20 cellular contexts compared by ENCODE assay signal in genomic region chr16:30711712-30712111, GRCh38. TPM values are rescaled to one million over a fixed set of nuclear protein-coding genes. Genes with fewer than 3 reads are reported as not detected.
DNase-seq lines count a peak whose midpoint lies in the region; ATAC-seq, FAIRE-seq and TF ChIP-seq lines count a peak whose summit lies in the region.
"Had no signal": no experiment of that assay in that cellular context is flagged by ENCODE, and none has a peak within 500 bp of the region (broad histone marks: within the 10 kb centered on the region; RNA-seq: fewer than 3 reads in every experiment).

No MANE protein-coding gene starts in this region.

- H3K27ac ChIP-seq in GM23248 (peak overlapping the region; percentile 4; the same call in 1 of the 2 replicates), GM12878 (ENCODE audit: control insufficient read depth, insufficient read depth) (no peak overlapping the region), neutrophil (peak overlapping the region; percentile 93), upper lobe of left lung (no peak overlapping the region)
- H3K27ac ChIP-seq: body of pancreas, KMS-11, suprapubic skin had no signal

- H3K9me3 ChIP-seq in GM23248 (ENCODE audit: low read depth) = no peaks in the 10 kb centered on the region
- H3K9me3 ChIP-seq in GM12878 (replicated peaks; ENCODE audit: control insufficient read depth, insufficient read depth, low read length) = no peaks in the 10 kb centered on the region
- no peaks in the 10 kb centered on the region for H3K9me3 ChIP-seq in neutrophil
- H3K9me3 ChIP-seq in upper lobe of left lung = no peaks in the 10 kb centered on the region
- H3K9me3 ChIP-seq: body of pancreas, suprapubic skin had no signal

- H3K27me3 ChIP-seq in GM23248 (replicated peaks; ENCODE audit: insufficient read depth) (no peaks in the 10 kb centered on the region), GM12878 (replicated peaks in 1 of 2; ENCODE audit: control insufficient read depth in 2 of 2, insufficient read depth in 2 of 2, low read length in 1 of 2) (no peaks in the 10 kb centered on the region), neutrophil (no peaks in the 10 kb centered on the region), upper lobe of left lung (no peaks in the 10 kb centered on the region)
- H3K27me3 ChIP-seq: body of pancreas, suprapubic skin had no signal

- H3K36me3 ChIP-seq in GM23248 (ENCODE audit: low read depth) (peaks cover 87% of the 10 kb centered on the region), GM12878 (ENCODE audit: control insufficient read depth in 2 of 2, insufficient read depth in 2 of 2, low read length in 1 of 2) (peaks cover 49 to 80% of the 10 kb centered on the region in 2 experiments), neutrophil (peaks cover 84% of the 10 kb centered on the region), upper lobe of left lung (peaks cover 64 to 100% (median 94%) of the 10 kb centered on the region in 4 donors)

- CTCF ChIA-PET in activated naive CD4-positive, alpha-beta T cell treated with anti-CD3 and anti-CD28 coated beads, Interleukin-2, amount 10 ng/mL, durations not matched to agents 7 days and 5 days (lab: Charles Lee) = interaction anchor here (1.5 to 3.5 kb wide), 3 partner anchors 10 to 17 kb away, joined by 3 to 10 read pairs (median 4); no protein-coding TSS in a partner anchor
- CTCF ChIA-PET in GM12878 (lab: Yijun Ruan, JAX) = interaction anchor here (1.2 kb wide), 1 partner anchor 15 kb away, joined by 4 read pairs; no protein-coding TSS in a partner anchor

- intact Hi-C loops in GM12878 (cut with micrococcal nuclease; ENCODE audit: unreplicated experiment) = no loop called here

- H3K4me2 ChIP-seq in GM23248 (ENCODE audit: unreplicated experiment) = no peak overlapping the region
- H3K4me2 ChIP-seq in GM12878 (ENCODE audit: control insufficient read depth, insufficient read depth) = no peak overlapping the region
- H3K4me2 ChIP-seq: KMS-11 had no signal

- H3K4me3 Mint-ChIP-seq in activated naive CD4-positive, alpha-beta T cell treated with anti-CD3 and anti-CD28 coated beads, Interleukin-2, amount 10 ng/mL, durations not matched to agents 7 days and 5 days = no peak overlapping the region

- 100% methylated on average over 1 of the region's 1 CpG for WGBS in GM23248 (ENCODE audit: low coverage in 1 of 2, low lambda C conversion rate in 2 of 2, missing lambda C conversion rate in 2 of 2), 2 experiments
- WGBS in GM12878 (ENCODE audit: insufficient coverage, insufficient replicate concordance, low lambda C conversion rate, missing lambda C conversion rate) = 89% methylated on average over 1 of the region's 1 CpG
- WGBS in upper lobe of left lung, 2 donors = 88 to 93% methylated on average over 1 of the region's 1 CpG

- no peak for TF ChIP-seq CTCF in GM12878 (IDR thresholded peaks at IDR 0.05 in 2 of 3, conservative IDR thresholded peaks at IDR 0.05 in 1 of 3; ENCODE audit: control insufficient read depth in 2 of 3, extremely low read depth in 1 of 3, insufficient read depth in 1 of 3, low read depth in 3 of 3, low read length in 3 of 3)
- no peak for TF ChIP-seq CTCF in neutrophil (IDR thresholded peaks at IDR 0.05)
- no peak for TF ChIP-seq CTCF in upper lobe of left lung (IDR thresholded peaks at IDR 0.05)

- H3K9ac ChIP-seq in GM23248 (no peak overlapping the region), GM12878 (ENCODE audit: control insufficient read depth, insufficient read depth, low read length) (no peak overlapping the region)
- H3K9ac ChIP-seq: KMS-11 had no signal

- H3K27me3 Mint-ChIP-seq in activated naive CD4-positive, alpha-beta T cell treated with anti-CD3 and anti-CD28 coated beads, Interleukin-2, amount 10 ng/mL, durations not matched to agents 7 days and 5 days = no peaks in the 10 kb centered on the region

- peaks cover 7% of the 10 kb centered on the region for H4K20me1 ChIP-seq in GM23248 (ENCODE audit: insufficient read depth)
- H4K20me1 ChIP-seq in GM12878 (ENCODE audit: control insufficient read depth, insufficient read depth) = no peaks in the 10 kb centered on the region; the same call in 1 of the 2 replicates

- no peaks in the 10 kb centered on the region for H3K9me2 ChIP-seq in GM23248 (ENCODE audit: insufficient read depth)

- no peak for ATAC-seq in activated naive CD4-positive, alpha-beta T cell treated with anti-CD3 and anti-CD28 coated beads, Interleukin-2, amount 50 U/mL, for 72 hours
- ATAC-seq in GM12878 (no peak), upper lobe of left lung (ENCODE audit: low FRiP score in 2 of 2) (no peak)
- ATAC-seq: body of pancreas had no signal

- SMC1A ChIA-PET in GM12878 (lab: Charles Lee; ENCODE audit: uncharacterized antibody, unreplicated experiment) = no interaction called here

- peaks cover 85% of the 10 kb centered on the region for H3F3A ChIP-seq in GM23248 (ENCODE audit: insufficient read depth)

- peaks cover 29% of the 10 kb centered on the region for H3K4me1 Mint-ChIP-seq in activated naive CD4-positive, alpha-beta T cell treated with anti-CD3 and anti-CD28 coated beads, Interleukin-2, amount 10 ng/mL, durations not matched to agents 7 days and 5 days

- no peaks in the 10 kb centered on the region for H3K9me3 Mint-ChIP-seq in activated naive CD4-positive, alpha-beta T cell treated with anti-CD3 and anti-CD28 coated beads, Interleukin-2, amount 10 ng/mL, durations not matched to agents 7 days and 5 days
- H3K9me3 Mint-ChIP-seq in activated naive CD4-positive, alpha-beta T cell treated with anti-CD3 and anti-CD28 coated beads, Interleukin-2, amount 50 U/mL, for 72 hours = no peaks in the 10 kb centered on the region

- no peak for DNase-seq in activated naive CD4-positive, alpha-beta T cell treated with anti-CD3 and anti-CD28 coated beads, Interleukin-2, amount 10 ng/mL, durations not matched to agents 7 days and 5 days
- DNase-seq in activated naive CD4-positive, alpha-beta T cell treated with anti-CD3 and anti-CD28 coated beads, Interleukin-2, amount 50 U/mL, for 72 hours (ENCODE audit: low spot score in 2 of 2) = no peak
- DNase-seq in GM23248 = no peak
- DNase-seq in GM12878 (ENCODE audit: low read depth, low spot score) = no peak
- no peak for DNase-seq in NCI-H1092 (lab: John Stamatoyannopoulos, UW)
- no peak for DNase-seq in upper lobe of left lung
- DNase-seq in NCI-H524 (lab: John Stamatoyannopoulos, UW) = no peak
- DNase-seq: activated CD4-positive, alpha-beta T cell treated with anti-CD3 and anti-CD28 coated beads for 4 hours; body of pancreas; effector CD4-positive, alpha-beta T cell; erythroblast; GOT3; head of caudate nucleus; NCI-H146; nucleus accumbens had no signal

- H2AFZ ChIP-seq in GM23248 (no peak overlapping the region), GM12878 (ENCODE audit: control insufficient read depth, low read depth, low read length) (no peak overlapping the region)

- H3K4me3 ChIP-seq in GM23248 (no peak overlapping the region), GM12878 (no peak overlapping the region), neutrophil (ENCODE audit: low read depth in 1 of 2, low read length in 1 of 2) (no peak overlapping the region), upper lobe of left lung (no peak overlapping the region)
- H3K4me3 ChIP-seq: body of pancreas, suprapubic skin had no signal

- H3K36me3 Mint-ChIP-seq in activated naive CD4-positive, alpha-beta T cell treated with anti-CD3 and anti-CD28 coated beads, Interleukin-2, amount 10 ng/mL, durations not matched to agents 7 days and 5 days = peaks cover 78% of the 10 kb centered on the region
- peaks cover 67 to 68% of the 10 kb centered on the region in 2 donors for H3K36me3 Mint-ChIP-seq in activated naive CD4-positive, alpha-beta T cell treated with anti-CD3 and anti-CD28 coated beads, Interleukin-2, amount 50 U/mL, for 72 hours

- in situ Hi-C loops in GM23248 (cut with MboI) (no loop called here), GM12878 (cut with MboI) (no loop called here)

- H3K79me2 ChIP-seq in GM23248 (ENCODE audit: insufficient read depth) (peaks cover 40% of the 10 kb centered on the region), GM12878 (ENCODE audit: control insufficient read depth, insufficient read depth, low read length) (no peaks in the 10 kb centered on the region; the same call in 1 of the 2 replicates)

- peak overlapping the region; percentile 66 for H3K27ac Mint-ChIP-seq in activated naive CD4-positive, alpha-beta T cell treated with anti-CD3 and anti-CD28 coated beads, Interleukin-2, amount 10 ng/mL, durations not matched to agents 7 days and 5 days
- H3K27ac Mint-ChIP-seq in activated naive CD4-positive, alpha-beta T cell treated with anti-CD3 and anti-CD28 coated beads, Interleukin-2, amount 50 U/mL, for 72 hours = peak overlapping the region in 1 of 2 donors; percentile 57

- TSS peak; percentile 60 for BruUV-seq in GM12878 (replicated peaks; lab: Mats Ljungman, UMichigan)

- TF ChIP-seq EP300 in GM12878 (IDR thresholded peaks at IDR 0.05; ENCODE audit: borderline replicate concordance in 1 of 2, control insufficient read depth in 1 of 2, low read depth in 2 of 2, low read length in 2 of 2) = no peak
- no peak for TF ChIP-seq EP300 in upper lobe of left lung (IDR thresholded peaks at IDR 0.05)

- TF ChIP-seq RAD21 in GM12878 (IDR thresholded peaks at IDR 0.05; ENCODE audit: insufficient read depth, low read depth, low read length) = no peak

- RAD21 ChIA-PET in GM12878 (lab: Charles Lee; ENCODE audit: unreplicated experiment) = no interaction called here

- H3K4me1 ChIP-seq in GM23248 (ENCODE audit: insufficient read depth) (peaks cover 20% of the 10 kb centered on the region), GM12878 (ENCODE audit: control insufficient read depth, insufficient read depth, low read length) (no peaks in the 10 kb centered on the region; the same call in 1 of the 2 replicates), neutrophil (ENCODE audit: control insufficient read depth in 1 of 2, insufficient read depth in 1 of 2, low read depth in 1 of 2, low read length in 1 of 2) (peaks cover 40 to 42% of the 10 kb centered on the region in 2 experiments), upper lobe of left lung (peaks cover 3 to 16% (median 11%) of the 10 kb centered on the region in 4 donors)
- H3K4me1 ChIP-seq: body of pancreas, suprapubic skin had no signal

- TF ChIP-seq POLR2A in GM12878 (IDR thresholded peaks at IDR 0.05; ENCODE audit: low read depth, low read length) (no peak), upper lobe of left lung (IDR thresholded peaks at IDR 0.05) (no peak)

- POLR2A ChIA-PET in GM12878 (lab: Charles Lee) = no interaction called here

- no peak for FAIRE-seq in GM12878 (lab: Jason Lieb, UNC)
- FAIRE-seq: D721Med, RCC 7860 had no signal

RNA-seq across cellular contexts. Expression of gene SRCAP, which starts 12.7 kb away (rescaled TPM):
- total RNA-seq in activated naive CD4-positive, alpha-beta T cell treated with anti-CD3 and anti-CD28 coated beads, Interleukin-2, amount 50 U/mL, for 72 hours = 10 to 100 TPM; 61.6 to 76.8 TPM
- total RNA-seq in GM23248 (2014; rRNA removed; shearing (Covaris generic)) = 9.1 and 14.3 TPM in 2 replicates
- polyA plus RNA-seq in GM23248 (2016; fragmentation: Nextera tagmentation; extraction: Ambion mirVana) = 22.8 and 23.7 TPM in 2 replicates
- total RNA-seq in GM12878 (2013; cell fraction: nucleolus; rRNA removed) = 32.7 and 35.5 TPM in 2 replicates
- total RNA-seq in GM12878 (2014; rRNA removed) = 12.0 and 12.8 TPM in 2 replicates
- 3.3 and 4.0 TPM in 2 replicates for total RNA-seq in GM12878 (2014; rRNA removed; fragmentation: Illumina TruSeq; extraction: Trizol)
- total RNA-seq in GM12878 (2021) = 48.1 and 58.4 TPM in 2 replicates
- 6.8 TPM for polyA plus RNA-seq in GM12878 (2011; ENCODE audit: low read depth)
- 1.7 and 2.6 TPM in 2 replicates for polyA plus RNA-seq in GM12878 (2011; rRNA removed)
- polyA plus RNA-seq in GM12878 (2011; cell fraction: cytosol; rRNA removed) = 2.0 and 2.9 TPM in 2 replicates
- 20.1 and 27.5 TPM in 2 replicates for polyA plus RNA-seq in GM12878 (2011; cell fraction: nucleus; rRNA removed)
- 12.1 and 17.7 TPM in 2 replicates for polyA plus RNA-seq in GM12878 (2012)
- polyA plus RNA-seq in GM12878 (2014; fragmentation: Illumina TruSeq; extraction: Trizol) = 7.1 and 11.2 TPM in 2 replicates
- polyA plus RNA-seq in GM12878 (2014; fragmentation: Nextera tagmentation; extraction: Ambion mirVana) = under 1 TPM; 0.24 to 0.31 TPM
- polyA plus RNA-seq in GM12878 (2014; rRNA removed) = 12.5 and 22.3 TPM in 2 replicates
- polyA plus RNA-seq in GM12878 (2016; fragmentation: Nextera tagmentation; extraction: Ambion mirVana) = 10 to 100 TPM; 35.7 to 45.8 TPM
- polyA minus RNA-seq in GM12878 (2011; rRNA and poly(A)+ RNA removed) = 10.6 TPM in 2 replicates
- polyA minus RNA-seq in GM12878 (2011; cell fraction: cytosol; rRNA and poly(A)+ RNA removed) = 14.4 and 16.1 TPM in 2 replicates
- 12.8 and 23.9 TPM in 2 replicates for polyA minus RNA-seq in GM12878 (2011; cell fraction: nucleus; rRNA and poly(A)+ RNA removed)
- total RNA-seq in upper lobe of left lung = 100 to 1,000 TPM in 1 of 6 donors, 10 to 100 TPM in 5; 38.3 to 102 (median 66.0) TPM

RNA-seq across cellular contexts. Expression of gene PHKG2, which starts 36.5 kb away (rescaled TPM):
- 10 to 100 TPM; 32.9 to 61.9 TPM for total RNA-seq in activated naive CD4-positive, alpha-beta T cell treated with anti-CD3 and anti-CD28 coated beads, Interleukin-2, amount 50 U/mL, for 72 hours
- 12.5 and 19.9 TPM in 2 replicates for total RNA-seq in GM23248 (2014; rRNA removed; shearing (Covaris generic))
- polyA plus RNA-seq in GM23248 (2016; fragmentation: Nextera tagmentation; extraction: Ambion mirVana) (15.7 and 17.0 TPM in 2 replicates), GM12878 (2011; rRNA removed) (26.6 and 36.1 TPM in 2 replicates), GM12878 (2014; fragmentation: Illumina TruSeq; extraction: Trizol) (26.0 and 36.4 TPM in 2 replicates), GM12878 (2014; fragmentation: Nextera tagmentation; extraction: Ambion mirVana) (1 to 10 TPM; 5.2 to 8.8 TPM), GM12878 (2014; rRNA removed) (47.4 and 54.2 TPM in 2 replicates), GM12878 (2016; fragmentation: Nextera tagmentation; extraction: Ambion mirVana) (10 to 100 TPM; 47.3 to 50.1 TPM)
- total RNA-seq in GM12878 (2013; cell fraction: nucleolus; rRNA removed) = 38.4 and 43.6 TPM in 2 replicates
- total RNA-seq in GM12878 (2014; rRNA removed) (41.8 and 43.9 TPM in 2 replicates), GM12878 (2014; rRNA removed; fragmentation: Illumina TruSeq; extraction: Trizol) (18.3 and 19.7 TPM in 2 replicates), GM12878 (2021) (35.8 and 38.0 TPM in 2 replicates), upper lobe of left lung (10 to 100 TPM; 27.4 to 70.2 (median 33.5) TPM)
- 16.3 TPM for polyA plus RNA-seq in GM12878 (2011; ENCODE audit: low read depth)
- polyA plus RNA-seq in GM12878 (2011; cell fraction: cytosol; rRNA removed) = 42.5 and 54.9 TPM in 2 replicates
- 131 and 156 TPM in 2 replicates for polyA plus RNA-seq in GM12878 (2011; cell fraction: nucleus; rRNA removed)
- 26.0 and 30.1 TPM in 2 replicates for polyA plus RNA-seq in GM12878 (2012)
- 25.9 and 39.8 TPM in 2 replicates for polyA minus RNA-seq in GM12878 (2011; rRNA and poly(A)+ RNA removed)
- polyA minus RNA-seq in GM12878 (2011; cell fraction: cytosol; rRNA and poly(A)+ RNA removed) = 12.4 and 13.7 TPM in 2 replicates
- polyA minus RNA-seq in GM12878 (2011; cell fraction: nucleus; rRNA and poly(A)+ RNA removed) = 22.2 and 47.6 TPM in 2 replicates

RNA-seq across cellular contexts. Expression of gene CFAP119, which starts 50.1 kb away (rescaled TPM):
- 1 to 10 TPM; 2.6 to 3.6 TPM for total RNA-seq in activated naive CD4-positive, alpha-beta T cell treated with anti-CD3 and anti-CD28 coated beads, Interleukin-2, amount 50 U/mL, for 72 hours
- total RNA-seq in GM23248 (2014; rRNA removed; shearing (Covaris generic)) = 0.89 and 2.7 TPM in 2 replicates
- polyA plus RNA-seq in GM23248 (2016; fragmentation: Nextera tagmentation; extraction: Ambion mirVana) (4.1 and 4.6 TPM in 2 replicates), GM12878 (2011; rRNA removed) (3.4 and 3.6 TPM in 2 replicates), GM12878 (2014; fragmentation: Illumina TruSeq; extraction: Trizol) (0.52 and 4.2 TPM in 2 replicates), GM12878 (2014; fragmentation: Nextera tagmentation; extraction: Ambion mirVana) (1 to 10 TPM; 3.2 to 3.9 TPM), GM12878 (2014; rRNA removed) (9.4 and 12.9 TPM in 2 replicates), GM12878 (2016; fragmentation: Nextera tagmentation; extraction: Ambion mirVana) (1 to 10 TPM; 6.7 to 8.7 TPM)
- 3.5 and 5.5 TPM in 2 replicates for total RNA-seq in GM12878 (2013; cell fraction: nucleolus; rRNA removed)
- total RNA-seq in GM12878 (2014; rRNA removed) (4.3 and 6.2 TPM in 2 replicates), GM12878 (2014; rRNA removed; fragmentation: Illumina TruSeq; extraction: Trizol) (2.2 and 4.2 TPM in 2 replicates), GM12878 (2021) (5.8 and 7.3 TPM in 2 replicates), upper lobe of left lung (10 to 100 TPM in 4 of 6 donors, 1 to 10 TPM in 2; 6.1 to 45.1 (median 16.0) TPM)
- 3.2 TPM for polyA plus RNA-seq in GM12878 (2011; ENCODE audit: low read depth)
- 4.8 and 7.6 TPM in 2 replicates for polyA plus RNA-seq in GM12878 (2011; cell fraction: cytosol; rRNA removed)
- 29.5 and 32.9 TPM in 2 replicates for polyA plus RNA-seq in GM12878 (2011; cell fraction: nucleus; rRNA removed)
- polyA plus RNA-seq in GM12878 (2012) = 3.7 and 5.4 TPM in 2 replicates
- 1.1 and 1.6 TPM in 2 replicates for polyA minus RNA-seq in GM12878 (2011; rRNA and poly(A)+ RNA removed)
- 1.5 and 3.6 TPM in 2 replicates for polyA minus RNA-seq in GM12878 (2011; cell fraction: cytosol; rRNA and poly(A)+ RNA removed)
- polyA minus RNA-seq in GM12878 (2011; cell fraction: nucleus; rRNA and poly(A)+ RNA removed) = 3.9 and 5.3 TPM in 2 replicates

RNA-seq across cellular contexts. Expression of gene RNF40, which starts 50.4 kb away (rescaled TPM):
- 10 to 100 TPM; 68.9 to 74.4 TPM for total RNA-seq in activated naive CD4-positive, alpha-beta T cell treated with anti-CD3 and anti-CD28 coated beads, Interleukin-2, amount 50 U/mL, for 72 hours
- total RNA-seq in GM23248 (2014; rRNA removed; shearing (Covaris generic)) = 97.9 and 99.0 TPM in 2 replicates
- 71.2 and 71.5 TPM in 2 replicates for polyA plus RNA-seq in GM23248 (2016; fragmentation: Nextera tagmentation; extraction: Ambion mirVana)
- total RNA-seq in GM12878 (2013; cell fraction: nucleolus; rRNA removed) = 82.9 and 87.4 TPM in 2 replicates
- 59.0 and 61.7 TPM in 2 replicates for total RNA-seq in GM12878 (2014; rRNA removed)
- 32.7 and 40.7 TPM in 2 replicates for total RNA-seq in GM12878 (2014; rRNA removed; fragmentation: Illumina TruSeq; extraction: Trizol)
- total RNA-seq in GM12878 (2021) = 76.8 and 84.7 TPM in 2 replicates
- polyA plus RNA-seq in GM12878 (2011; ENCODE audit: low read depth) = 21.7 TPM
- 38.0 and 64.5 TPM in 2 replicates for polyA plus RNA-seq in GM12878 (2011; rRNA removed)
- polyA plus RNA-seq in GM12878 (2011; cell fraction: cytosol; rRNA removed) = 46.3 and 55.2 TPM in 2 replicates
- polyA plus RNA-seq in GM12878 (2011; cell fraction: nucleus; rRNA removed) = 89.1 and 96.4 TPM in 2 replicates
- 38.1 and 38.2 TPM in 2 replicates for polyA plus RNA-seq in GM12878 (2012)
- 55.1 and 57.7 TPM in 2 replicates for polyA plus RNA-seq in GM12878 (2014; fragmentation: Illumina TruSeq; extraction: Trizol)
- 1 to 10 TPM; 3.7 to 8.0 TPM for polyA plus RNA-seq in GM12878 (2014; fragmentation: Nextera tagmentation; extraction: Ambion mirVana)
- 43.2 and 55.6 TPM in 2 replicates for polyA plus RNA-seq in GM12878 (2014; rRNA removed)
- 10 to 100 TPM; 93.2 to 97.6 TPM for polyA plus RNA-seq in GM12878 (2016; fragmentation: Nextera tagmentation; extraction: Ambion mirVana)
- 61.7 and 73.7 TPM in 2 replicates for polyA minus RNA-seq in GM12878 (2011; rRNA and poly(A)+ RNA removed)
- polyA minus RNA-seq in GM12878 (2011; cell fraction: cytosol; rRNA and poly(A)+ RNA removed) = 24.1 and 31.3 TPM in 2 replicates
- 30.2 and 46.3 TPM in 2 replicates for polyA minus RNA-seq in GM12878 (2011; cell fraction: nucleus; rRNA and poly(A)+ RNA removed)
- total RNA-seq in upper lobe of left lung = 100 to 1,000 TPM in 2 of 6 donors, 10 to 100 TPM in 4; 69.9 to 137 (median 95.2) TPM

RNA-seq across cellular contexts. Expression of gene FBRS, which starts 53.5 kb away (rescaled TPM):
- total RNA-seq in activated naive CD4-positive, alpha-beta T cell treated with anti-CD3 and anti-CD28 coated beads, Interleukin-2, amount 50 U/mL, for 72 hours = 100 to 1,000 TPM; 104 to 117 TPM
- total RNA-seq in GM23248 (2014; rRNA removed; shearing (Covaris generic)) = 13.9 and 14.2 TPM in 2 replicates
- 5.8 and 7.6 TPM in 2 replicates for polyA plus RNA-seq in GM23248 (2016; fragmentation: Nextera tagmentation; extraction: Ambion mirVana)
- 116 and 142 TPM in 2 replicates for total RNA-seq in GM12878 (2013; cell fraction: nucleolus; rRNA removed)
- total RNA-seq in GM12878 (2014; rRNA removed) = 19.0 and 23.7 TPM in 2 replicates
- total RNA-seq in GM12878 (2014; rRNA removed; fragmentation: Illumina TruSeq; extraction: Trizol) = 13.5 and 15.7 TPM in 2 replicates
- total RNA-seq in GM12878 (2021) = 82.5 and 87.6 TPM in 2 replicates
- polyA plus RNA-seq in GM12878 (2011; ENCODE audit: low read depth) = 30.6 TPM
- polyA plus RNA-seq in GM12878 (2011; rRNA removed) = 8.1 and 13.6 TPM in 2 replicates
- polyA plus RNA-seq in GM12878 (2011; cell fraction: cytosol; rRNA removed) = 12.3 and 14.0 TPM in 2 replicates
- polyA plus RNA-seq in GM12878 (2011; cell fraction: nucleus; rRNA removed) = 184 and 210 TPM in 2 replicates
- polyA plus RNA-seq in GM12878 (2012) = 44.9 and 56.9 TPM in 2 replicates
- polyA plus RNA-seq in GM12878 (2014; fragmentation: Illumina TruSeq; extraction: Trizol) = 17.0 and 28.4 TPM in 2 replicates
- polyA plus RNA-seq in GM12878 (2014; fragmentation: Nextera tagmentation; extraction: Ambion mirVana) = under 1 TPM; 0.45 to 0.95 TPM
- 41.1 and 52.4 TPM in 2 replicates for polyA plus RNA-seq in GM12878 (2014; rRNA removed)
- polyA plus RNA-seq in GM12878 (2016; fragmentation: Nextera tagmentation; extraction: Ambion mirVana) = 1 to 10 TPM; 5.9 to 6.7 TPM
- polyA minus RNA-seq in GM12878 (2011; rRNA and poly(A)+ RNA removed) = 17.2 and 38.3 TPM in 2 replicates
- 19.2 and 24.1 TPM in 2 replicates for polyA minus RNA-seq in GM12878 (2011; cell fraction: cytosol; rRNA and poly(A)+ RNA removed)
- polyA minus RNA-seq in GM12878 (2011; cell fraction: nucleus; rRNA and poly(A)+ RNA removed) = 70.4 and 98.9 TPM in 2 replicates
- 100 to 1,000 TPM in 1 of 6 donors, 10 to 100 TPM in 5; 38.0 to 150 (median 70.4) TPM for total RNA-seq in upper lobe of left lung

Comparison
In these comparisons a context has a peak if more than half of its experiments do, and no peak if none do; other contexts are left out.
1. H3K27ac ChIP-seq: peak in GM23248 (single experiment) and neutrophil (single experiment); none in GM12878 (single experiment) and upper lobe of left lung (0 of 4).